8 cellular contexts compared by ENCODE assay signal in genomic region chr5:169701910-169702451, GRCh38.
DNase-seq lines count a peak whose midpoint lies in the region; ATAC-seq and FAIRE-seq lines count a peak whose summit lies in the region.

No MANE protein-coding gene starts in this region.

- H3K27me3 ChIP-seq in small intestine (ENCODE audit: control insufficient read depth in 2 of 2, insufficient read depth in 2 of 2, low read length in 2 of 2) = no peaks in the 10 kb centered on the region

- no peaks in the 10 kb centered on the region for H3K4me1 ChIP-seq in small intestine (ENCODE audit: control insufficient read depth in 2 of 2, insufficient read depth in 1 of 2, low read depth in 1 of 2, low read length in 1 of 2)

- H3K4me3 ChIP-seq in small intestine (ENCODE audit: low read depth in 1 of 2, low read length in 2 of 2) = no peak overlapping the region

- H3K9me3 ChIP-seq in small intestine (ENCODE audit: control insufficient read depth, low read depth) = no peaks in the 10 kb centered on the region

- no peaks in the 10 kb centered on the region for H3K27me3 Mint-ChIP-seq in T-helper 1 cell treated with Interleukin-12 subunit alpha and Interleukin-12 subunit beta and Interleukin-4 antibody, amounts not matched to agents 30 μg/mL and 1 μg/mL, for 36 hours (ENCODE audit: low read depth)

- no peak for DNase-seq in T-helper 1 cell
- peak; percentile 23 for DNase-seq in NCI-H748 treated with DMSO at 0.1 percent for 48 hours (lab: John Stamatoyannopoulos, UW)
- peak; percentile 45 for DNase-seq in fibroblast of gingiva (ENCODE audit: low read depth)
- DNase-seq in small intestine = peak; percentile 1
- no peak for DNase-seq in stimulated activated CD4-positive, alpha-beta T cell treated with anti-CD3 and anti-CD28 coated beads, Interleukin-2, amount 100 ng/mL, for 24 hours

- FAIRE-seq in small intestine (lab: Jason Lieb, UNC) = no peak

- no peaks in the 10 kb centered on the region for H3K9me3 Mint-ChIP-seq in T-helper 1 cell treated with Interleukin-12 subunit alpha and Interleukin-12 subunit beta and Interleukin-4 antibody, amounts not matched to agents 30 μg/mL and 1 μg/mL, for 36 hours

- peak overlapping the region; percentile 56 for H3K27ac Mint-ChIP-seq in T-helper 1 cell treated with Interleukin-12 subunit alpha and Interleukin-12 subunit beta and Interleukin-4 antibody, amounts not matched to agents 30 μg/mL and 1 μg/mL, for 36 hours

- H3K36me3 ChIP-seq in small intestine (ENCODE audit: control insufficient read depth in 2 of 2, insufficient read depth in 2 of 2, low read length in 2 of 2) = no peaks in the 10 kb centered on the region

- no peak overlapping the region for H3K4me3 Mint-ChIP-seq in T-helper 1 cell treated with Interleukin-12 subunit alpha and Interleukin-12 subunit beta and Interleukin-4 antibody, amounts not matched to agents 30 μg/mL and 1 μg/mL, for 36 hours

- H3K4me1 Mint-ChIP-seq in T-helper 1 cell treated with Interleukin-12 subunit alpha and Interleukin-12 subunit beta and Interleukin-4 antibody, amounts not matched to agents 30 μg/mL and 1 μg/mL, for 36 hours (ENCODE audit: low read depth) = peaks cover 19% of the 10 kb centered on the region

- peaks cover 63% of the 10 kb centered on the region for H3K36me3 Mint-ChIP-seq in T-helper 1 cell treated with Interleukin-12 subunit alpha and Interleukin-12 subunit beta and Interleukin-4 antibody, amounts not matched to agents 30 μg/mL and 1 μg/mL, for 36 hours (ENCODE audit: low read depth)

- 54 to 61% (median 58%) methylated on average over 8 of the region's 8 CpGs for WGBS in small intestine, 3 donors

- no peak overlapping the region for H3K27ac ChIP-seq in small intestine (ENCODE audit: low read depth in 1 of 2, low read length in 1 of 2)

- ATAC-seq in GM19395 (IDR thresholded peaks at IDR 0.05; ENCODE audit: unreplicated experiment) = no peak
- ATAC-seq in HG03280 (IDR thresholded peaks at IDR 0.05; ENCODE audit: unreplicated experiment) = no peak

Comparison
In these comparisons a context has a peak if more than half of its experiments do, and no peak if none do; other contexts are left out.
1. DNase-seq: peak in NCI-H748 treated with DMSO at 0.1 percent for 48 hours (single experiment), fibroblast of gingiva (single experiment) and small intestine (single experiment); none in T-helper 1 cell (0 of 5) and stimulated activated CD4-positive, alpha-beta T cell treated with anti-CD3 and anti-CD28 coated beads, Interleukin-2, amount 100 ng/mL, for 24 hours (0 of 2).